15 cellular contexts compared by ENCODE assay signal in genomic region chr20:64035933-64036345, GRCh38. TPM values are rescaled to one million over a fixed set of nuclear protein-coding genes. Genes with fewer than 3 reads are reported as not detected.
DNase-seq lines count a peak whose midpoint lies in the region; ATAC-seq and TF ChIP-seq lines count a peak whose summit lies in the region.
"Had no signal": no experiment of that assay in that cellular context is flagged by ENCODE, and none has a peak within 500 bp of the region (broad histone marks: within the 10 kb centered on the region; RNA-seq: fewer than 3 reads in every experiment).

Gene C20orf204 (plus strand): TSS chr20:64036182. CDS start chr20:64036324, 142 bp downstream.

- POLR2A ChIA-PET in activated CD8-positive, alpha-beta T cell treated with anti-CD3 and anti-CD28 coated beads for 36 hours (lab: Charles Lee), result interaction anchor here (1.6 to 5.7 kb wide), 3 partner anchors 13 to 55 kb away, joined by 3 to 51 read pairs (median 5); partner anchors contain the start of genes PRPF6 and SAMD10

- peaks cover 9% of the 10 kb centered on the region for H3K36me3 Mint-ChIP-seq in activated CD8-positive, alpha-beta T cell treated with anti-CD3 and anti-CD28 coated beads for 36 hours (ENCODE audit: low read depth)

- CTCF ChIA-PET in activated CD8-positive, alpha-beta T cell treated with anti-CD3 and anti-CD28 coated beads for 36 hours (lab: Charles Lee), result interaction anchor here (1.3 to 5.9 kb wide), 4 partner anchors 34 to 84 kb away, joined by 4 to 88 read pairs (median 8); partner anchors contain the start of genes PRPF6 and SAMD10

- peak within 1 kb of the TSS; percentile 94 for H3K27ac Mint-ChIP-seq in activated CD8-positive, alpha-beta T cell treated with anti-CD3 and anti-CD28 coated beads for 36 hours
- H3K27ac Mint-ChIP-seq: dendritic cell treated with granulocyte-macrophage colony-stimulating factor and Interleukin-4, amounts not matched to agents 40 ng/mL and 50 ng/mL, for 4 days; memory B cell had no signal

- peaks cover 52% of the 10 kb centered on the region for H3K4me1 Mint-ChIP-seq in activated CD8-positive, alpha-beta T cell treated with anti-CD3 and anti-CD28 coated beads for 36 hours (ENCODE audit: low read depth)

- no peak for DNase-seq in T-helper 1 cell
- no peak for DNase-seq in activated CD8-positive, alpha-beta T cell treated with anti-CD3 and anti-CD28 coated beads for 36 hours
- peak; percentile 56 for DNase-seq in left kidney (ENCODE audit: low read depth, low spot score)
- no peak for DNase-seq in pons (ENCODE audit: low spot score)
- DNase-seq in SHP77 (lab: John Stamatoyannopoulos, UW), result no peak
- DNase-seq: 8988T, Kasumi-1, NCI-H1930, NCI-H748 treated with DMSO at 0.1 percent for 48 hours had no signal

- H3K27me3 Mint-ChIP-seq in activated CD8-positive, alpha-beta T cell treated with anti-CD3 and anti-CD28 coated beads for 36 hours, result peaks cover 2% of the 10 kb centered on the region
- H3K27me3 Mint-ChIP-seq: memory B cell had no signal

- H3K4me3 Mint-ChIP-seq in activated CD8-positive, alpha-beta T cell treated with anti-CD3 and anti-CD28 coated beads for 36 hours, result peak within 1 kb of the TSS; percentile 42
- H3K4me3 Mint-ChIP-seq: dendritic cell treated with granulocyte-macrophage colony-stimulating factor and Interleukin-4, amounts not matched to agents 40 ng/mL and 50 ng/mL, for 4 days had no signal

- no peak for ATAC-seq in activated CD8-positive, alpha-beta T cell treated with anti-CD3 and anti-CD28 coated beads for 36 hours
- no peak for ATAC-seq in GM18870 (IDR thresholded peaks at IDR 0.05; ENCODE audit: unreplicated experiment)
- ATAC-seq: upper lobe of right lung had no signal

- peak; percentile 2 for TF ChIP-seq POLR2A in GM19193 (IDR thresholded peaks at IDR 0.05; ENCODE audit: extremely low read depth, insufficient read depth, insufficient read length)

- no peak for TF ChIP-seq CTCF in activated CD8-positive, alpha-beta T cell treated with anti-CD3 and anti-CD28 coated beads for 36 hours (IDR thresholded peaks at IDR 0.05)

- H3K9me3 Mint-ChIP-seq in activated CD8-positive, alpha-beta T cell treated with anti-CD3 and anti-CD28 coated beads for 36 hours, result no peaks in the 10 kb centered on the region
- H3K9me3 Mint-ChIP-seq: dendritic cell treated with granulocyte-macrophage colony-stimulating factor and Interleukin-4, amounts not matched to agents 40 ng/mL and 50 ng/mL, for 4 days; memory B cell had no signal

- intact Hi-C loops in T-helper 1 cell treated with Interleukin-12 subunit alpha and Interleukin-12 subunit beta and Interleukin-4 antibody, amounts not matched to agents 30 ng/mL and 1 ng/mL, for 36 hours (cut with micrococcal nuclease), result loop anchor here (1.0 to 2.0 kb wide), 3 partner anchors 25 to 80 kb away; partner anchors contain the start of genes RGS19 and UCKL1
- intact Hi-C loops in activated CD8-positive, alpha-beta T cell treated with anti-CD3 and anti-CD28 coated beads for 36 hours (cut with micrococcal nuclease), result loop anchor here (10.0 kb wide), 1 partner anchor 51 kb away; the partner anchor contains the start of gene PRPF6

RNA-seq across cellular contexts. Expression of gene C20orf204, which starts in this region (rescaled TPM):
- total RNA-seq in T-helper 1 cell treated with Interleukin-12 subunit alpha and Interleukin-12 subunit beta and Interleukin-4 antibody, amounts not matched to agents 30 ng/mL and 1 ng/mL, for 36 hours, result 14.7 and 15.5 TPM in 2 replicates
- total RNA-seq in activated CD8-positive, alpha-beta T cell treated with anti-CD3 and anti-CD28 coated beads for 36 hours, result 1 to 10 TPM; 2.8 to 4.7 TPM
